In genomic region chr7:28408974-28409715, GRCh38 we compare ENCODE assay signal across 1 cellular context.
TF ChIP-seq lines count a peak whose summit lies in the region.

No MANE protein-coding gene starts in this region.

TF ChIP-seq in WTC11, 78 proteins besides CTCF, POLR2A, EP300 and RAD21 (continued from another document):
- TF ChIP-seq, protein P1, sequence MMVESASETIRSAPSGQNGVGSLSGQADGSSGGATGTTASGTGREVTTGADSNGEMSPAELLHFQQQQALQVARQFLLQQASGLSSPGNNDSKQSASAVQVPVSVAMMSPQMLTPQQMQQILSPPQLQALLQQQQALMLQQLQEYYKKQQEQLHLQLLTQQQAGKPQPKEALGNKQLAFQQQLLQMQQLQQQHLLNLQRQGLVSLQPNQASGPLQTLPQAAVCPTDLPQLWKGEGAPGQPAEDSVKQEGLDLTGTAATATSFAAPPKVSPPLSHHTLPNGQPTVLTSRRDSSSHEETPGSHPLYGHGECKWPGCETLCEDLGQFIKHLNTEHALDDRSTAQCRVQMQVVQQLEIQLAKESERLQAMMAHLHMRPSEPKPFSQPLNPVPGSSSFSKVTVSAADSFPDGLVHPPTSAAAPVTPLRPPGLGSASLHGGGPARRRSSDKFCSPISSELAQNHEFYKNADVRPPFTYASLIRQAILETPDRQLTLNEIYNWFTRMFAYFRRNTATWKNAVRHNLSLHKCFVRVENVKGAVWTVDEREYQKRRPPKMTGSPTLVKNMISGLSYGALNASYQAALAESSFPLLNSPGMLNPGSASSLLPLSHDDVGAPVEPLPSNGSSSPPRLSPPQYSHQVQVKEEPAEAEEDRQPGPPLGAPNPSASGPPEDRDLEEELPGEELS (CRISPR knock-in tag; IDR thresholded peaks at IDR 0.05) = no peak
